In the genomic region with DNA sequence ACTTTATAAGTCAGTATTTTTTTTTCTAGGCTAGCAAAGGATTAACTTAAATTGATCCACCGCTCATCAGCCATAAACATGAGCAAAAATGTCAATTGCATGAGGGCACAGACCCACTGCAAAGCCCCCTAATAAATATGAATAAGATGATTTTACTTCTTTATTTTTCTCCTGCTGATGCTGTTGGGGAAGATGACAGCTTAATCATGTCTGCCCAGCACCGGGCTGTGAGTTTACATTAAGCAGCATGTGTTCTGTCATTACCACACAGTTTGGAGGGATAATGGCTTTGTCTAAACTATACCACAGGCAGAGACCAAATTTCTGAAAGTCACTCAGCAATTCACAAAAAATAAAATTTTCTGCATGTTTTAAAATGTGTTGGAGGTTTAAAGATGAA, we compare ENCODE assay signal across 7 cellular contexts.
"Had no signal": no experiment of that assay in that cellular context is flagged by ENCODE, and none has a peak within 500 bp of the region (broad histone marks: within the 10 kb centered on the region; RNA-seq: fewer than 3 reads in every experiment).

No MANE protein-coding gene starts in this region.

- H3K4me1 Mint-ChIP-seq: IgD-negative memory B cell had no signal

- H3K9ac ChIP-seq: GM23248 had no signal

- H3K4me3 ChIP-seq: GM23248 had no signal

- H3K27me3 Mint-ChIP-seq: IgD-negative memory B cell had no signal

- ATAC-seq: HepG2 had no signal

- DNase-seq: GM23248, H7, HCEC 1CT, KBM-7 had no signal

- H3K36me3 Mint-ChIP-seq: IgD-negative memory B cell had no signal

- H3K4me3 Mint-ChIP-seq: IgD-negative memory B cell had no signal

- H2AFZ ChIP-seq: GM23248 had no signal

- H3K27ac ChIP-seq: GM23248, HL-60 had no signal

- H3K9me3 Mint-ChIP-seq: IgD-negative memory B cell had no signal

- H3K27ac Mint-ChIP-seq: IgD-negative memory B cell had no signal

- FAIRE-seq: HepG2 had no signal
